ENCODE assay signal across 16 cellular contexts in the genomic region with DNA sequence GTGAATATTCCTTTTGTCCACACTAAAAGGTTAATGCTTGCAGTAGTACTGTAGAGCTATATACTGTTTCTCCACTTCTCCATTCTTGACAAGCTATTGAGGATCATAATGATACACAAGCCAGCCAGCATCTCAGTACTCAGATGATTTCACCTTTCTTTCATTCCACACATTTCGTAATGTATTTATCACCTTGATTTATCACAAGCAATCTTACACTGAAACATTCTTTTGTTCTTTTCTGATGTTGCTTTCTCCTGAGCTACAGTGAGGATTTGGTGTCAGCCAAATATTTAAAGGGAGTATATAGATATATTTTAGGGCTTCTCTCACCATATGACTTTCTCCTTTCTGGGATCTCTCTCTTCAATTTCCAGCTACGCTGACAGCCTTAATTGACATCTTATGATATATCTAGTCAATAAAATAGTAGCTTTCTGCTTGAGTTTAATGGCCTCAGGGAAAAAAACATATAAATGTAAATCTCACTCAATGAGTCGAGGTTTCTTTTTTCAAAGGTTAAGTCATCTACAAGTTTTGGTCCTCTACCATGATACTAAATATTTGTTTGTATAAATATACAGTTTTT.
A peak's percentile ranks its signal among the peaks of the same experiment; 100 is the strongest.
DNase-seq lines count a peak whose midpoint lies in the region; ATAC-seq lines count a peak whose summit lies in the region.
"Had no signal": no experiment of that assay in that cellular context is flagged by ENCODE, and none has a peak within 500 bp of the region (broad histone marks: within the 10 kb centered on the region; RNA-seq: fewer than 3 reads in every experiment).

No MANE protein-coding gene starts in this region.

- no peaks in the 10 kb centered on the region for H3K36me3 Mint-ChIP-seq in activated CD8-positive, alpha-beta T cell treated with anti-CD3 and anti-CD28 coated beads, Interleukin-2, amount 10 ng/mL, durations not matched to agents 7 days and 5 days (ENCODE audit: low read depth)
- H3K36me3 Mint-ChIP-seq: CD4-positive, CD25-positive, alpha-beta regulatory T cell; CD8-positive, alpha-beta T cell had no signal

- H3K36me3 ChIP-seq in mesendoderm (ENCODE audit: control insufficient read depth, insufficient read depth, low read length), result no peaks in the 10 kb centered on the region
- H3K36me3 ChIP-seq in trophoblast cell (ENCODE audit: control insufficient read depth in 1 of 2, insufficient read depth in 2 of 2, low read length in 2 of 2), result no peaks in the 10 kb centered on the region
- H3K36me3 ChIP-seq: BLaER1, HAP-1 had no signal

- no peaks in the 10 kb centered on the region for H3K9me3 ChIP-seq in trophoblast cell (ENCODE audit: insufficient read depth, low read depth, low read length)
- H3K9me3 ChIP-seq: BLaER1, Caco-2, HAP-1 had no signal

- no peak overlapping the region for H3K56ac ChIP-seq in mesendoderm (ENCODE audit: low read length)

- H3K4me1 ChIP-seq in mesendoderm (ENCODE audit: control insufficient read depth, low read depth, low read length) (no peaks in the 10 kb centered on the region), trophoblast cell (ENCODE audit: control insufficient read depth in 1 of 2, insufficient read depth in 2 of 2, low read length in 2 of 2) (no peaks in the 10 kb centered on the region)
- H3K4me1 ChIP-seq: Caco-2 had no signal

- CTCF ChIA-PET in activated CD8-positive, alpha-beta T cell treated with anti-CD3 and anti-CD28 coated beads, Interleukin-2, amount 10 ng/mL, durations not matched to agents 7 days and 5 days (lab: Charles Lee), result no interaction called here

- no peak overlapping the region for H3K27ac Mint-ChIP-seq in activated CD8-positive, alpha-beta T cell treated with anti-CD3 and anti-CD28 coated beads, Interleukin-2, amount 10 ng/mL, durations not matched to agents 7 days and 5 days
- H3K27ac Mint-ChIP-seq: B cell; CD4-positive, CD25-positive, alpha-beta regulatory T cell; CD8-positive, alpha-beta T cell; GM23338 had no signal

- POLR2A ChIA-PET in activated CD8-positive, alpha-beta T cell treated with anti-CD3 and anti-CD28 coated beads, Interleukin-2, amount 10 ng/mL, durations not matched to agents 7 days and 5 days (lab: Charles Lee), result no interaction called here

- peak; percentile 37 for DNase-seq in NCI-H69 (lab: John Stamatoyannopoulos, UW)
- peak; percentile 5 for DNase-seq in mesendoderm
- peak; percentile 1 to 85 for DNase-seq in trophoblast cell
- DNase-seq in HUDEP-2 (lab: John Stamatoyannopoulos, UW; ENCODE audit: unreplicated experiment in 76 of 76), result no peak
- DNase-seq in activated CD8-positive, alpha-beta T cell treated with anti-CD3 and anti-CD28 coated beads, Interleukin-2, amount 10 ng/mL, durations not matched to agents 7 days and 5 days, result no peak
- DNase-seq in AG08396 (ENCODE audit: low spot score), result no peak
- DNase-seq: Caco-2; CD4-positive, CD25-positive, alpha-beta regulatory T cell; CD8-positive, alpha-beta T cell; DMS153; DND-41 had no signal

- H3K27ac ChIP-seq in mesendoderm (ENCODE audit: low read depth, low read length), result no peak overlapping the region
- H3K27ac ChIP-seq in trophoblast cell (ENCODE audit: low read depth, low read length), result no peak overlapping the region
- H3K27ac ChIP-seq: BLaER1, C4-2B had no signal

- no peak overlapping the region for H3K4me3 Mint-ChIP-seq in activated CD8-positive, alpha-beta T cell treated with anti-CD3 and anti-CD28 coated beads, Interleukin-2, amount 10 ng/mL, durations not matched to agents 7 days and 5 days
- H3K4me3 Mint-ChIP-seq: B cell; CD4-positive, CD25-positive, alpha-beta regulatory T cell; CD8-positive, alpha-beta T cell; GM23338 had no signal

- H2AFZ ChIP-seq in trophoblast cell (ENCODE audit: insufficient read depth, low read length, poor library complexity), result no peak overlapping the region
- H2AFZ ChIP-seq: GM23338 had no signal

- no peaks in the 10 kb centered on the region for H3K79me2 ChIP-seq in mesendoderm (ENCODE audit: control insufficient read depth, insufficient read depth, low read length)
- no peaks in the 10 kb centered on the region for H3K79me2 ChIP-seq in trophoblast cell (ENCODE audit: control insufficient read depth, insufficient read depth, low read length, poor library complexity)

- H3K18ac ChIP-seq in mesendoderm (ENCODE audit: low read length) (no peak overlapping the region), trophoblast cell (ENCODE audit: low read length) (no peak overlapping the region)

- H4K91ac ChIP-seq in trophoblast cell (ENCODE audit: low read depth, low read length), result no peak overlapping the region

- no CpG with 5 or more reads among the region's 3 CpGs for WGBS in mesendoderm (ENCODE audit: extremely low coverage, insufficient coverage, low lambda C conversion rate)
- WGBS in trophoblast cell (ENCODE audit: extremely low coverage, insufficient coverage, insufficient read length), result no CpG with 5 or more reads among the region's 3 CpGs

- no peak for ATAC-seq in activated CD8-positive, alpha-beta T cell treated with anti-CD3 and anti-CD28 coated beads, Interleukin-2, amount 10 ng/mL, durations not matched to agents 7 days and 5 days
- ATAC-seq: CD8-positive, alpha-beta T cell; GM23338 had no signal

- H3K4me1 Mint-ChIP-seq in activated CD8-positive, alpha-beta T cell treated with anti-CD3 and anti-CD28 coated beads, Interleukin-2, amount 10 ng/mL, durations not matched to agents 7 days and 5 days (ENCODE audit: low read depth), result no peaks in the 10 kb centered on the region
- H3K4me1 Mint-ChIP-seq: B cell; CD4-positive, CD25-positive, alpha-beta regulatory T cell; GM23338 had no signal

- H3K4me3 ChIP-seq in mesendoderm (ENCODE audit: low read length), result no peak overlapping the region
- no peak overlapping the region for H3K4me3 ChIP-seq in trophoblast cell (ENCODE audit: low read depth, low read length)
- H3K4me3 ChIP-seq: BLaER1, GM23338, HAP-1 had no signal

- H3K9me3 Mint-ChIP-seq in activated CD8-positive, alpha-beta T cell treated with anti-CD3 and anti-CD28 coated beads, Interleukin-2, amount 10 ng/mL, durations not matched to agents 7 days and 5 days (ENCODE audit: insufficient read depth), result peaks cover 12% of the 10 kb centered on the region
- H3K9me3 Mint-ChIP-seq: GM23338 had no signal

- H2AK5ac ChIP-seq in mesendoderm (ENCODE audit: low read length) (no peak overlapping the region), trophoblast cell (ENCODE audit: low read length) (no peak overlapping the region)

- H4K8ac ChIP-seq in mesendoderm (ENCODE audit: low read depth, low read length), result no peak overlapping the region
- no peak overlapping the region for H4K8ac ChIP-seq in trophoblast cell (ENCODE audit: low read depth, low read length)

- no peaks in the 10 kb centered on the region for H3K27me3 Mint-ChIP-seq in activated CD8-positive, alpha-beta T cell treated with anti-CD3 and anti-CD28 coated beads, Interleukin-2, amount 10 ng/mL, durations not matched to agents 7 days and 5 days (ENCODE audit: low read depth)
- H3K27me3 Mint-ChIP-seq: B cell; CD4-positive, CD25-positive, alpha-beta regulatory T cell had no signal

- H3K79me1 ChIP-seq in mesendoderm (ENCODE audit: low read length) (no peaks in the 10 kb centered on the region), trophoblast cell (ENCODE audit: low read length) (no peaks in the 10 kb centered on the region)

- H2BK12ac ChIP-seq in trophoblast cell (ENCODE audit: low read length), result no peak overlapping the region

- H3K14ac ChIP-seq in trophoblast cell (ENCODE audit: low read length), result no peak overlapping the region

- no peak overlapping the region for H4K5ac ChIP-seq in mesendoderm (ENCODE audit: low read length)

- H4K12ac ChIP-seq in trophoblast cell (ENCODE audit: low read depth, low read length), result no peak overlapping the region

- H2BK120ac ChIP-seq in mesendoderm (ENCODE audit: low read depth, low read length), result no peak overlapping the region
- no peak overlapping the region for H2BK120ac ChIP-seq in trophoblast cell (ENCODE audit: insufficient read depth, low read length, poor library complexity)

- H2BK15ac ChIP-seq in mesendoderm (replicated peaks; ENCODE audit: low read depth), result no peak overlapping the region

- H3K9ac ChIP-seq in mesendoderm (ENCODE audit: low read length), result no peak overlapping the region
- no peak overlapping the region for H3K9ac ChIP-seq in trophoblast cell (ENCODE audit: low read length)
- H3K9ac ChIP-seq: BLaER1 had no signal

- H2BK5ac ChIP-seq in mesendoderm (ENCODE audit: low read length) (no peak overlapping the region), trophoblast cell (ENCODE audit: low read depth, low read length, poor library complexity) (no peak overlapping the region)

- H3K4me2 ChIP-seq in mesendoderm (ENCODE audit: low read length) (no peak overlapping the region), trophoblast cell (ENCODE audit: low read length) (no peak overlapping the region)
- H3K4me2 ChIP-seq: BLaER1, GM23338 had no signal

- H3K27me3 ChIP-seq in mesendoderm (ENCODE audit: insufficient read depth, low read length, poor library complexity) (no peaks in the 10 kb centered on the region), trophoblast cell (ENCODE audit: insufficient read depth, low read length) (no peaks in the 10 kb centered on the region)
- H3K27me3 ChIP-seq: BLaER1 had no signal

- no peak overlapping the region for H3K23ac ChIP-seq in mesendoderm (ENCODE audit: low read length)
- no peak overlapping the region for H3K23ac ChIP-seq in trophoblast cell (ENCODE audit: low read length)

- no peak overlapping the region for H3K4ac ChIP-seq in mesendoderm (ENCODE audit: low read depth, low read length)
- no peak overlapping the region for H3K4ac ChIP-seq in trophoblast cell (ENCODE audit: low read depth, low read length)

Comparison
In these comparisons a context has a peak if more than half of its experiments do, and no peak if none do; other contexts are left out.
1. DNase-seq: peak in NCI-H69 (single experiment), mesendoderm (single experiment) and trophoblast cell (2 of 2); none in HUDEP-2 (0 of 76), activated CD8-positive, alpha-beta T cell treated with anti-CD3 and anti-CD28 coated beads, Interleukin-2, amount 10 ng/mL, durations not matched to agents 7 days and 5 days (single experiment) and AG08396 (single experiment).